In the genomic region with DNA sequence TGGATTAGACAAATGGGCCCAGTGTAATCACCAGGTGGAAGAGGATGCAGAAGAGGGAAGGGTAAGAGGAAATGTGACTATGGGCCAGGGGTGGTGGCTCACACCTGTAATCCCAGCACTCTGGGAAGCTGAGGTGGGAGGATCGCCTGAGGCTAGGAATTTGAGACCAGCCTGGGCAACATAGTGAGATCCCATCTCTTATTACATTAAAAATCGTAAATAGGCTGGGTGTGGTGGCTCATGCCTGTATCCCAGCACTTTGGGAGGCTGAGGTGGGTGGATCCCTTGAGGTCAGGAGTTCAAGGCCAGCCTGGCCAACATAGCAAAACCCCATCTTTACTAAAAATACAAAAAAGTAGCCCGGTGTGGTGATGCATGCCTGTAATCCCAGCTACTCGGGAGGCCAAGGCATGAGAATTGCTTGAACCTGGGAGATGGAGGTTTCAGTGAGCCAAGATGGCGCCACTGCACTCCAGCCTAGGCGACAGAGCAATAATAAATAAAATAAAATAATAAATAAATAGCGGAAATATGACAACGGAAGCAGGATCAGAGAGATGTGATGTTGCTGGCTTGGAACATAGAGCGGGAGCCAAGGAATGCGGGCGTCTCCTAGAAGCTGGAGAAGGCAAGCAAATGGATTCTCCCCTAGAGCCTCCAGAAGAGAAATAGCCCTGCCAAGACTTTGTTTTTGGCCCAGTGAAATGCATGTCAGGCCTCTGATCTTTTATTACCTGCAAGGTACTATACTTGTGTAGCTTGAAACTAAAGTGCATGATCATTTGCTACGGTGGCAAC, we compare ENCODE assay signal across 7 cellular contexts. TPM values are rescaled to one million over a fixed set of nuclear protein-coding genes. Genes with fewer than 3 reads are reported as not detected.
"Had no signal": no experiment of that assay in that cellular context is flagged by ENCODE, and none has a peak within 500 bp of the region (broad histone marks: within the 10 kb centered on the region; RNA-seq: fewer than 3 reads in every experiment).

No MANE protein-coding gene starts in this region.

RNA-seq across cellular contexts. Expression of gene KIAA1755, which starts 12.6 kb away (rescaled TPM):
- total RNA-seq: natural killer cell treated with Interleukin-12 subunit alpha and Interleukin-12 subunit beta and Interleukin-15 and Interleukin-18, amount 100 ng/mL, for 72 hours; smooth muscle cell had no signal
- polyA plus RNA-seq: keratinocyte had no signal

RNA-seq across cellular contexts. Expression of gene BPI, which starts 56.0 kb away (rescaled TPM):
- total RNA-seq: fibroblast of villous mesenchyme; glomerular endothelial cell; natural killer cell treated with Interleukin-12 subunit alpha and Interleukin-12 subunit beta and Interleukin-15 and Interleukin-18, amount 100 ng/mL, for 72 hours; progenitor cell of endocrine pancreas; smooth muscle cell; vagina had no signal
- polyA plus RNA-seq: keratinocyte, smooth muscle cell had no signal
